ENCODE assay signal across 23 cellular contexts in the genomic region with DNA sequence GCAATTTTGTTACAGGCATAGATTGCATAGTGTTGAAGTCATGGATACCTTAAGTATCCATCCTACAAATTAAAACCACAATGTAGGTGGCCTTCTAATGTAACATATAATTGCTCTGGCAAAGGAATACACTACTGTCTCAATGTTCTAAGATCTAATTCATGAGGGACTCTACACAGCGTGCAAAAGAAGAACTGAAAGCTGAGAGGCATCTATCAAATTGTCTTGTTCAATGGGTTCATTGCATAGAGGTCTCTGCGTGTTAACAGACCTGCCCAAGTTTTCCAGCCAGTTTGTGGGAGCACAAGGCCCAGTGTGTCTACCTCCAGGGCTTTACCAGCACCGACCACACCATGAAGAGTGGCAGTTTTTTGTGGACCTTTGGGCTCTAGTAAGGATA.
DNase-seq lines count a peak whose midpoint lies in the region; ATAC-seq, FAIRE-seq and TF ChIP-seq lines count a peak whose summit lies in the region.
"Had no signal": no experiment of that assay in that cellular context is flagged by ENCODE, and none has a peak within 500 bp of the region (broad histone marks: within the 10 kb centered on the region; RNA-seq: fewer than 3 reads in every experiment).

No MANE protein-coding gene starts in this region.

- DNase-seq in GM12891 (ENCODE audit: insufficient read length, low spot score): no peak
- DNase-seq in MV-4-11 (lab: John Stamatoyannopoulos, UW): peak; percentile 1
- DNase-seq in upper lobe of left lung: no peak
- no peak for DNase-seq in G401 (ENCODE audit: low spot score)
- DNase-seq in Right ventricle myocardium inferior (ENCODE audit: missing footprints): no peak
- DNase-seq: BE2C; C1 segment of cervical spinal cord; Caco-2; Calu3; CD4-positive, alpha-beta memory T cell; CD4-positive, CD25-positive, alpha-beta regulatory T cell; DMS79 treated with DMSO at 0.1 percent for 48 hours; GDM1 had no signal

- in situ Hi-C loops in G401 (cut with HindIII; ENCODE audit: low sequenced_read_pairs): no loop called here

- no peaks in the 10 kb centered on the region for H3K4me1 ChIP-seq in upper lobe of left lung
- H3K4me1 ChIP-seq: A549, BE2C, BLaER1, Caco-2 had no signal

- ATAC-seq in GM19351 (IDR thresholded peaks at IDR 0.05; ENCODE audit: unreplicated experiment) (peak; percentile 50), upper lobe of left lung (ENCODE audit: low FRiP score in 2 of 2) (no peak), Right ventricle myocardium inferior (no peak)
- ATAC-seq in stimulated activated memory B cell treated with anti-CD40 and anti-IgM and Interleukin-4, amounts not matched to agents 10 μg/mL and 1 μg/mL and 100 μg/mL, for 72 hours: peak; percentile 27
- ATAC-seq: A549 had no signal

- WGBS in upper lobe of left lung, 2 donors: 52 to 68% methylated on average over 3 of the region's 3 CpGs

- TF ChIP-seq POLR2A in GM12891 (IDR thresholded peaks at IDR 0.05; ENCODE audit: low read depth, low read length) (no peak), upper lobe of left lung (IDR thresholded peaks at IDR 0.05) (no peak)

- H3K9me3 Mint-ChIP-seq in stimulated activated memory B cell treated with anti-CD40 and anti-IgM and Interleukin-4, amounts not matched to agents 10 μg/mL and 1 μg/mL and 100 μg/mL, for 72 hours: peaks cover 2% of the 10 kb centered on the region

- TF ChIP-seq CTCF in upper lobe of left lung (IDR thresholded peaks at IDR 0.05): no peak

- intact Hi-C loops in Right ventricle myocardium inferior (cut with DNase I): no loop called here

- H3K4me1 Mint-ChIP-seq in stimulated activated memory B cell treated with anti-CD40 and anti-IgM and Interleukin-4, amounts not matched to agents 10 μg/mL and 1 μg/mL and 100 μg/mL, for 72 hours: no peaks in the 10 kb centered on the region
- H3K4me1 Mint-ChIP-seq: CD14-positive monocyte; CD4-positive, alpha-beta memory T cell; CD4-positive, CD25-positive, alpha-beta regulatory T cell had no signal

- H3K36me3 Mint-ChIP-seq in stimulated activated memory B cell treated with anti-CD40 and anti-IgM and Interleukin-4, amounts not matched to agents 10 μg/mL and 1 μg/mL and 100 μg/mL, for 72 hours: no peaks in the 10 kb centered on the region
- H3K36me3 Mint-ChIP-seq: CD14-positive monocyte; CD4-positive, alpha-beta memory T cell; CD4-positive, CD25-positive, alpha-beta regulatory T cell had no signal

- H3K4me3 Mint-ChIP-seq in stimulated activated memory B cell treated with anti-CD40 and anti-IgM and Interleukin-4, amounts not matched to agents 10 μg/mL and 1 μg/mL and 100 μg/mL, for 72 hours: no peak overlapping the region
- H3K4me3 Mint-ChIP-seq: CD14-positive monocyte; CD4-positive, alpha-beta memory T cell; CD4-positive, CD25-positive, alpha-beta regulatory T cell had no signal

- H3K27ac Mint-ChIP-seq in stimulated activated memory B cell treated with anti-CD40 and anti-IgM and Interleukin-4, amounts not matched to agents 10 μg/mL and 1 μg/mL and 100 μg/mL, for 72 hours: no peak overlapping the region
- H3K27ac Mint-ChIP-seq: CD14-positive monocyte; CD4-positive, alpha-beta memory T cell; CD4-positive, CD25-positive, alpha-beta regulatory T cell had no signal

- no peaks in the 10 kb centered on the region for H3K36me3 ChIP-seq in upper lobe of left lung
- H3K36me3 ChIP-seq: BE2C, BLaER1 had no signal

- TF ChIP-seq EP300 in upper lobe of left lung (IDR thresholded peaks at IDR 0.05): no peak

- no peak overlapping the region for H3K27ac ChIP-seq in upper lobe of left lung
- H3K27ac ChIP-seq: 22Rv1, A549, BLaER1 had no signal

- no peaks in the 10 kb centered on the region for H3K9me3 ChIP-seq in upper lobe of left lung
- H3K9me3 ChIP-seq: A549, BE2C, BLaER1, Caco-2 had no signal

- H3K4me3 ChIP-seq in upper lobe of left lung: no peak overlapping the region
- H3K4me3 ChIP-seq: A549, BLaER1 had no signal

- no peaks in the 10 kb centered on the region for H3K27me3 Mint-ChIP-seq in stimulated activated memory B cell treated with anti-CD40 and anti-IgM and Interleukin-4, amounts not matched to agents 10 μg/mL and 1 μg/mL and 100 μg/mL, for 72 hours
- H3K27me3 Mint-ChIP-seq: CD4-positive, CD25-positive, alpha-beta regulatory T cell had no signal

- FAIRE-seq in GM12891 (lab: Jason Lieb, UNC): no peak
- FAIRE-seq: A549, D721Med, GM12892, GM18507, GM19239 had no signal

- no peaks in the 10 kb centered on the region for H3K27me3 ChIP-seq in upper lobe of left lung
- H3K27me3 ChIP-seq: BE2C, BLaER1 had no signal

TF ChIP-seq in GM12891, 5 proteins besides CTCF, POLR2A, EP300 and RAD21:
- TF ChIP-seq TAF1 (IDR thresholded peaks at IDR 0.05; ENCODE audit: low read depth, low read length): no peak
- peak; percentile 50 for TF ChIP-seq SPI1 (IDR thresholded peaks at IDR 0.05; ENCODE audit: low read depth, low read length)
TF ChIP-seq in GM12891: peak in this region for 1.

Comparison
In these comparisons a context has a peak if more than half of its experiments do, and no peak if none do; other contexts are left out.
1. ATAC-seq: peak in GM19351 (single experiment) and stimulated activated memory B cell treated with anti-CD40 and anti-IgM and Interleukin-4, amounts not matched to agents 10 μg/mL and 1 μg/mL and 100 μg/mL, for 72 hours (single experiment); none in upper lobe of left lung (0 of 2) and Right ventricle myocardium inferior (single experiment).